8 cellular contexts compared by ENCODE assay signal in genomic region chr2:64654063-64654811, GRCh38. TPM values are rescaled to one million over a fixed set of nuclear protein-coding genes. Genes with fewer than 3 reads are reported as not detected.
DNase-seq lines count a peak whose midpoint lies in the region; ATAC-seq and TF ChIP-seq lines count a peak whose summit lies in the region.

No MANE protein-coding gene starts in this region.

- no peak for TF ChIP-seq CTCF in endodermal cell (conservative IDR thresholded peaks at IDR 0.05)

- peak overlapping the region; percentile 91 to 95 (median 94) for H3K9ac ChIP-seq in BLaER1 treated with 17β-estradiol and CSF1 and Interleukin-3, amounts not matched to agents 10 nM and 100 nM
- H3K9ac ChIP-seq in endodermal cell (ENCODE audit: extremely low read depth, low read length, poor library complexity, severe bottlenecking) (peak overlapping the region; percentile 88), muscle layer of colon (ENCODE audit: low read length) (peak overlapping the region; percentile 69)

- peak overlapping the region; percentile 85 to 99 (median 96) for H3K4me2 ChIP-seq in BLaER1 treated with 17β-estradiol and CSF1 and Interleukin-3, amounts not matched to agents 10 nM and 100 nM

- H3K36me3 Mint-ChIP-seq in activated CD8-positive, alpha-beta memory T cell treated with anti-CD3 and anti-CD28 coated beads, Interleukin-2, amount 10 ng/mL, durations not matched to agents 7 days and 5 days: peaks cover 1% of the 10 kb centered on the region
- H3K36me3 Mint-ChIP-seq in endodermal cell (ENCODE audit: low read depth): no peaks in the 10 kb centered on the region

- WGBS in endodermal cell (ENCODE audit: insufficient coverage in 1 of 2, insufficient read length in 1 of 2), 2 experiments: 0% methylated on average over 30 to 70 of the region's 70 CpGs

- H3K4me3 ChIP-seq in BLaER1 treated with 17β-estradiol and CSF1 and Interleukin-3, amounts not matched to agents 10 nM and 100 nM: peak overlapping the region; percentile 76 to 87 (median 83)
- H3K4me3 ChIP-seq in endodermal cell (ENCODE audit: low read length) (peak overlapping the region; percentile 89), muscle layer of colon (ENCODE audit: low read depth in 1 of 2, low read length in 2 of 2) (peak overlapping the region; percentile 58 to 88)

- peaks cover 45% of the 10 kb centered on the region for H3K4me1 Mint-ChIP-seq in activated CD8-positive, alpha-beta memory T cell treated with anti-CD3 and anti-CD28 coated beads, Interleukin-2, amount 10 ng/mL, durations not matched to agents 7 days and 5 days
- H3K4me1 Mint-ChIP-seq in endodermal cell: peaks cover 40% of the 10 kb centered on the region

- H3K36me3 ChIP-seq in BLaER1 treated with 17β-estradiol and CSF1 and Interleukin-3, amounts not matched to agents 10 nM and 100 nM: no peaks in the 10 kb centered on the region
- H3K36me3 ChIP-seq in endodermal cell (ENCODE audit: control insufficient read depth, insufficient read depth, low read length) (no peaks in the 10 kb centered on the region), muscle layer of colon (ENCODE audit: insufficient read depth, low read length) (no peaks in the 10 kb centered on the region)

- ATAC-seq in GM19351 (IDR thresholded peaks at IDR 0.05; ENCODE audit: unreplicated experiment) (peak; percentile 47), HG03457 (IDR thresholded peaks at IDR 0.05; ENCODE audit: unreplicated experiment) (peak; percentile 24)
- ATAC-seq in activated CD8-positive, alpha-beta memory T cell treated with anti-CD3 and anti-CD28 coated beads, Interleukin-2, amount 10 ng/mL, durations not matched to agents 7 days and 5 days: peak; percentile 62

- peak; percentile 82 for DNase-seq in NOMO-1 treated with dmso at 0.1 percent for 144 hours (lab: John Stamatoyannopoulos, UW; ENCODE audit: unreplicated experiment)
- DNase-seq in activated CD8-positive, alpha-beta memory T cell treated with anti-CD3 and anti-CD28 coated beads, Interleukin-2, amount 10 ng/mL, durations not matched to agents 7 days and 5 days: peak; percentile 85
- peak; percentile 92 for DNase-seq in endodermal cell

- H3K4me1 ChIP-seq in BLaER1 treated with 17β-estradiol and CSF1 and Interleukin-3, amounts not matched to agents 10 nM and 100 nM: peaks cover 65 to 79% (median 75%) of the 10 kb centered on the region in 10 experiments
- H3K4me1 ChIP-seq in endodermal cell (ENCODE audit: control insufficient read depth, insufficient read depth, low read length) (peaks cover 10% of the 10 kb centered on the region), muscle layer of colon (ENCODE audit: insufficient read depth, low read length) (peaks cover 29% of the 10 kb centered on the region)

- H3K27ac ChIP-seq in BLaER1 treated with 17β-estradiol and CSF1 and Interleukin-3, amounts not matched to agents 10 nM and 100 nM: peak overlapping the region; percentile 88 to 94 (median 93)
- H3K27ac ChIP-seq in endodermal cell (ENCODE audit: low read depth, low read length) (peak overlapping the region; percentile 97), muscle layer of colon (ENCODE audit: low read depth, low read length) (peak overlapping the region; percentile 99), temporal lobe (ENCODE audit: low read depth, low read length) (peak overlapping the region; percentile 85)

- peak overlapping the region; percentile 83 for H3K27ac Mint-ChIP-seq in activated CD8-positive, alpha-beta memory T cell treated with anti-CD3 and anti-CD28 coated beads, Interleukin-2, amount 10 ng/mL, durations not matched to agents 7 days and 5 days
- peak overlapping the region; percentile 94 for H3K27ac Mint-ChIP-seq in endodermal cell

- no peaks in the 10 kb centered on the region for H3K9me3 Mint-ChIP-seq in activated CD8-positive, alpha-beta memory T cell treated with anti-CD3 and anti-CD28 coated beads, Interleukin-2, amount 10 ng/mL, durations not matched to agents 7 days and 5 days (ENCODE audit: low read depth)
- H3K9me3 Mint-ChIP-seq in endodermal cell: no peaks in the 10 kb centered on the region

- no peaks in the 10 kb centered on the region for H3K27me3 ChIP-seq in BLaER1 treated with 17β-estradiol and CSF1 and Interleukin-3, amounts not matched to agents 10 nM and 100 nM
- H3K27me3 ChIP-seq in endodermal cell (ENCODE audit: control insufficient read depth, insufficient read depth, low read length, poor library complexity, severe bottlenecking) (no peaks in the 10 kb centered on the region), muscle layer of colon (ENCODE audit: control insufficient read depth in 1 of 2, insufficient read depth in 2 of 2, low read length in 2 of 2) (no peaks in the 10 kb centered on the region)

- CTCF ChIA-PET in activated CD8-positive, alpha-beta memory T cell treated with anti-CD3 and anti-CD28 coated beads, Interleukin-2, amount 10 ng/mL, durations not matched to agents 7 days and 5 days (lab: Charles Lee): interaction anchor here (0.6 to 6.0 kb wide), 27 partner anchors 9 to 410 kb away, joined by 3 to 69 read pairs (median 7); partner anchors contain the start of gene AFTPH

- H3K9me3 ChIP-seq in BLaER1 treated with 17β-estradiol and CSF1 and Interleukin-3, amounts not matched to agents 10 nM and 100 nM (replicated peaks in 1 of 11): no peaks in the 10 kb centered on the region
- H3K9me3 ChIP-seq in endodermal cell (ENCODE audit: control insufficient read depth, low read length) (no peaks in the 10 kb centered on the region), muscle layer of colon (ENCODE audit: low read length) (no peaks in the 10 kb centered on the region)

- H3K4me3 Mint-ChIP-seq in activated CD8-positive, alpha-beta memory T cell treated with anti-CD3 and anti-CD28 coated beads, Interleukin-2, amount 10 ng/mL, durations not matched to agents 7 days and 5 days: peak overlapping the region; percentile 78
- H3K4me3 Mint-ChIP-seq in endodermal cell: peak overlapping the region; percentile 76

- H4K20me1 ChIP-seq in BLaER1 treated with 17β-estradiol and CSF1 and Interleukin-3, amounts not matched to agents 10 nM and 100 nM: peaks cover 21 to 40% (median 35%) of the 10 kb centered on the region in 11 experiments; a peak in 21 of 22 replicates

- no peaks in the 10 kb centered on the region for H3K27me3 Mint-ChIP-seq in activated CD8-positive, alpha-beta memory T cell treated with anti-CD3 and anti-CD28 coated beads, Interleukin-2, amount 10 ng/mL, durations not matched to agents 7 days and 5 days
- H3K27me3 Mint-ChIP-seq in endodermal cell (ENCODE audit: insufficient read depth): peaks cover 10% of the 10 kb centered on the region

RNA-seq across cellular contexts. Expression of gene SERTAD2, which starts 0.5 kb away (rescaled TPM):
- 10 to 100 TPM; 24.3 to 53.7 TPM for total RNA-seq in activated CD8-positive, alpha-beta memory T cell treated with anti-CD3 and anti-CD28 coated beads, Interleukin-2, amount 10 ng/mL, durations not matched to agents 7 days and 5 days
- total RNA-seq in endodermal cell (10 to 100 TPM; 17.1 to 20.3 TPM), temporal lobe (7.4 TPM)
- 27.7 TPM for polyA plus RNA-seq in endodermal cell (2013, experiment 1 of 2)
- 25.7 TPM for polyA plus RNA-seq in endodermal cell (2013, experiment 2 of 2)

Comparison
In these comparisons a context has a peak if more than half of its experiments do, and no peak if none do; other contexts are left out.
1. Peak in every context shown above with its lines: DNase-seq, ATAC-seq, H3K4me3 ChIP-seq and H3K27ac ChIP-seq.